In the genomic region with DNA sequence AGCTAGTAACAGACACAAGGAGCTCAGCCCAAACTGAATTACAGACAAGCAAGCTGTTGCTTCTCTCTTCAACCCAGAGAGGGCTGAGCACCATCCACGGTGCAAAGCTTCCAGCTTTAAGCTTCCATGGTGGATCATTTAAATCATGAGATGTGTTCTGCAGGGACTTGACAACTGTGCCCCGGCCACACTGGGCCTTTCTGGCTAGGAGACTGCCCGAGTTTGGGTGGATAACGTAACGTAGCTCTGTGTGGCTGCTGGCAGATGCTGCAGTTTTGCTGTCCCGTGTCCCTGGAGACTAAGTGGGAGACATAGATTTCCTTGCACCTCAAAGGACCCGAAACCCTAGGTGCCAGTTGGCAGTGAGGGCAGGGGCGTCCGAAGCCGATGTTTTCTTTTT, we compare ENCODE assay signal across 6 cellular contexts.
"Had no signal": no experiment of that assay in that cellular context is flagged by ENCODE, and none has a peak within 500 bp of the region (broad histone marks: within the 10 kb centered on the region; RNA-seq: fewer than 3 reads in every experiment).

No MANE protein-coding gene starts in this region.

- DNase-seq: GM23248, GOT3, HFFc6, IMR-90 had no signal

- H3K4me3 ChIP-seq: GM23248, HAP-1 had no signal

- H3K4me3 Mint-ChIP-seq: HFFc6 had no signal

- H3K9ac ChIP-seq: GM23248 had no signal

- H3K4me1 ChIP-seq: HAP-1 had no signal

- H3K36me3 ChIP-seq: HAP-1 had no signal

- H3K27ac Mint-ChIP-seq: HFFc6 had no signal

- H3K9me3 ChIP-seq: HAP-1 had no signal

- H3K27ac ChIP-seq: GM23248, HL-60 had no signal

- H2AFZ ChIP-seq: GM23248 had no signal
